ENCODE assay signal across 9 cellular contexts in the genomic region with DNA sequence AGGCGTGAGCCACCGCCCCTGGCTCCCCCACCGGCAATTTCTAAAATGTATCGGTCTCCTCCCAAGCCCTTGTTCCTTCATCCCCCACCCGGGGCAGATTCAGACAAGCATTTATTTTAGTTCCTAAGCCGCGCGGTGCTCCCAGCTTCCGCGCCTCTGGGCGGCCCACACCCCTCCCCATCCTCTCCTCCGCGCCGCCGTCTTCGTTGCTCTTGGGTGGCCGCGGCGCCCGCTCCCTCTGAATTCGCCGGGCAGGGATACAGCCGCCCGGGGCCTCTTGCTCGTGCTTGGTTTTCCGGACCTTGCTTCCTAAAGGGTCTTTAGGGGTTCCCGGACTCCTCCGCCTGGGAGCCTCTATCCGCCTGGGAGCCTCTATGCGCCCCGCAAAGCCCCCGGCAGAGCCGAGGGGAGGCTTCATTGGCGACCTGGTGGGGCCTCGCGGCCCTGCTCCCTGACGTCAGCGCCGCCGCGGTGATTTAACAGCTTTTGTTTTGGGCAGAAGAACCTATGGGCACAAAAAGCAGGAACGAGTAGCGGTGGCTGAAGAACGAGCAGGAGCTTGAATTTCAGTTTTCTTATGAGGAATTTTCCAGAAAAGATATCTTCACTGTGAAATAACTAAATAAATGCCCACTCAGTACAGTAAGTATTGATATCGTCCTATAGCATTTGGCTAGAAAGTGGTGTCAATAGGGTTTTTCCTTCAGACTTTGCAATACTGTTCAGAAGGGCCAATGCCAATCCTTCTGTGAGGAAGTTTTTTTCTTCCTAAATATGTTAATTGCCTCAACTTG. TPM values are rescaled to one million over a fixed set of nuclear protein-coding genes. Genes with fewer than 3 reads are reported as not detected.
DNase-seq lines count a peak whose midpoint lies in the region; ATAC-seq and TF ChIP-seq lines count a peak whose summit lies in the region.
"Had no signal": no experiment of that assay in that cellular context is flagged by ENCODE, and none has a peak within 500 bp of the region (broad histone marks: within the 10 kb centered on the region; RNA-seq: fewer than 3 reads in every experiment).

No MANE protein-coding gene starts in this region.

- CTCF ChIA-PET in WTC11 (lab: Charles Lee) = interaction anchor here (1.1 to 2.7 kb wide), 18 partner anchors 9 to 338 kb away, joined by 3 to 55 read pairs (median 5); a partner anchor contains a TSS

- H3K9me3 ChIP-seq in spleen = no peaks in the 10 kb centered on the region

- no peaks in the 10 kb centered on the region for H3K36me3 Mint-ChIP-seq in WTC11

- WGBS in spleen, 5 donors = 0 to 1% (median 1%) methylated on average over 38 to 45 of the region's 45 CpGs

- peak; percentile 71 for ATAC-seq in GM18519 (IDR thresholded peaks at IDR 0.05; ENCODE audit: low FRiP score, unreplicated experiment)
- peak; percentile 84 for ATAC-seq in HG03045 (IDR thresholded peaks at IDR 0.05; ENCODE audit: unreplicated experiment)
- peak; percentile 87 for ATAC-seq in WTC11

- H3K27ac ChIP-seq in 22Rv1 = peak overlapping the region; percentile 76
- H3K27ac ChIP-seq in spleen = peak overlapping the region; percentile 83 to 94 (median 89)
- H3K27ac ChIP-seq: C4-2B had no signal

- DNase-seq in NCI-H2107 (lab: John Stamatoyannopoulos, UW) = peak; percentile 37
- peak; percentile 74 for DNase-seq in WTC11 (ENCODE audit: low spot score)
- peak; percentile 82 to 86 for DNase-seq in cardiac fibroblast (ENCODE audit: low read depth in 2 of 2)
- DNase-seq in inferior parietal cortex (ENCODE audit: extremely low spot score) = peak; percentile 69
- peak; percentile 94 for DNase-seq in spleen

- intact Hi-C loops in spleen (cut with DNase I; ENCODE audit: low total_unique reads) = no loop called here

- no peak for TF ChIP-seq POLR2A in spleen (IDR thresholded peaks at IDR 0.05)

- H3K4me3 Mint-ChIP-seq in WTC11 = peak overlapping the region; percentile 77

- POLR2A ChIA-PET in WTC11 (lab: Charles Lee) = interaction anchor here (0.7 to 2.0 kb wide), 6 partner anchors 22 to 344 kb away, joined by 3 to 20 read pairs (median 4); a partner anchor contains a TSS

- H3K27me3 Mint-ChIP-seq in WTC11 (ENCODE audit: low read depth) = peaks cover 9% of the 10 kb centered on the region; the same call in 1 of the 2 replicates

- H3K4me3 ChIP-seq in cardiac fibroblast (replicated peaks in 1 of 2; ENCODE audit: low read depth in 2 of 2, low read length in 2 of 2) = peak overlapping the region; percentile 63 to 64
- peak overlapping the region; percentile 45 to 74 (median 57) for H3K4me3 ChIP-seq in spleen

- peaks cover 6 to 37% (median 21%) of the 10 kb centered on the region in 6 donors for H3K4me1 ChIP-seq in spleen

- no peaks in the 10 kb centered on the region for H3K9me3 Mint-ChIP-seq in WTC11

- H3K36me3 ChIP-seq in spleen = no peaks in the 10 kb centered on the region

- no peak for TF ChIP-seq CTCF in 22Rv1 (IDR thresholded peaks at IDR 0.05)
- no peak for TF ChIP-seq CTCF in WTC11 (IDR thresholded peaks at IDR 0.05)
- TF ChIP-seq CTCF in cardiac fibroblast (IDR thresholded peaks at IDR 0.05; ENCODE audit: low read depth, low read length) = no peak
- TF ChIP-seq CTCF in spleen (IDR thresholded peaks at IDR 0.05 in 8 of 11, conservative IDR thresholded peaks at IDR 0.05 in 3 of 11) = peak in 5 of 11 experiments; percentile 29 to 40 (median 30)

- peaks cover 13% of the 10 kb centered on the region for H3K4me1 Mint-ChIP-seq in WTC11

- peak overlapping the region; percentile 76 for H3K27ac Mint-ChIP-seq in WTC11

- no peaks in the 10 kb centered on the region for H3K27me3 ChIP-seq in spleen (replicated peaks in 1 of 7)

TF ChIP-seq in WTC11, 78 proteins besides CTCF, POLR2A, EP300 and RAD21:
- TF ChIP-seq, protein P1, sequence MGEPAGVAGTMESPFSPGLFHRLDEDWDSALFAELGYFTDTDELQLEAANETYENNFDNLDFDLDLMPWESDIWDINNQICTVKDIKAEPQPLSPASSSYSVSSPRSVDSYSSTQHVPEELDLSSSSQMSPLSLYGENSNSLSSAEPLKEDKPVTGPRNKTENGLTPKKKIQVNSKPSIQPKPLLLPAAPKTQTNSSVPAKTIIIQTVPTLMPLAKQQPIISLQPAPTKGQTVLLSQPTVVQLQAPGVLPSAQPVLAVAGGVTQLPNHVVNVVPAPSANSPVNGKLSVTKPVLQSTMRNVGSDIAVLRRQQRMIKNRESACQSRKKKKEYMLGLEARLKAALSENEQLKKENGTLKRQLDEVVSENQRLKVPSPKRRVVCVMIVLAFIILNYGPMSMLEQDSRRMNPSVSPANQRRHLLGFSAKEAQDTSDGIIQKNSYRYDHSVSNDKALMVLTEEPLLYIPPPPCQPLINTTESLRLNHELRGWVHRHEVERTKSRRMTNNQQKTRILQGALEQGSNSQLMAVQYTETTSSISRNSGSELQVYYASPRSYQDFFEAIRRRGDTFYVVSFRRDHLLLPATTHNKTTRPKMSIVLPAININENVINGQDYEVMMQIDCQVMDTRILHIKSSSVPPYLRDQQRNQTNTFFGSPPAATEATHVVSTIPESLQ (CRISPR knock-in tag; IDR thresholded peaks at IDR 0.05) = no peak
- TF ChIP-seq RORB (CRISPR knock-in tag; IDR thresholded peaks at IDR 0.05) = no peak
- TF ChIP-seq CREM (CRISPR knock-in tag; IDR thresholded peaks at IDR 0.05) = peak; percentile 81
- TF ChIP-seq, protein P2, sequence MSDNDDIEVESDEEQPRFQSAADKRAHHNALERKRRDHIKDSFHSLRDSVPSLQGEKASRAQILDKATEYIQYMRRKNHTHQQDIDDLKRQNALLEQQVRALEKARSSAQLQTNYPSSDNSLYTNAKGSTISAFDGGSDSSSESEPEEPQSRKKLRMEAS (CRISPR knock-in tag; IDR thresholded peaks at IDR 0.05) = peak; percentile 38; the same call in 1 of the 2 replicates

RNA-seq across cellular contexts. Expression of a gene that starts 37.3 kb away (rescaled TPM):
- total RNA-seq in WTC11 (2021) (55.4 to 57.6 TPM (median 55.4 TPM) in 3 replicates), spleen (10 to 100 TPM; 29.7 to 57.4 (median 37.2) TPM)
- 10 to 100 TPM; 24.3 to 27.7 (median 26.0) TPM for polyA plus RNA-seq in spleen

RNA-seq across cellular contexts. Expression of a gene that starts 37.5 kb away (rescaled TPM):
- 2.5 to 6.8 TPM (median 4.4 TPM) in 3 replicates for total RNA-seq in WTC11 (2021)
- total RNA-seq in spleen = 1 to 10 TPM; 1.0 to 3.3 (median 1.7) TPM
- 1 to 10 TPM; 2.2 to 8.2 (median 4.1) TPM for polyA plus RNA-seq in spleen

Comparison
In these comparisons a context has a peak if more than half of its experiments do, and no peak if none do; other contexts are left out.
1. Peak in every context shown above with its lines: DNase-seq, ATAC-seq, H3K4me3 ChIP-seq and H3K27ac ChIP-seq.
2. DNase-seq: peak in every context shown above with its lines; median percentile 94 in spleen; 84 in cardiac fibroblast; 74 in WTC11; 69 in inferior parietal cortex; 37 in NCI-H2107.